26 cellular contexts compared by ENCODE assay signal in genomic region chr10:130509881-130510689, GRCh38.
"Had no signal": no experiment of that assay in that cellular context is flagged by ENCODE, and none has a peak within 500 bp of the region (broad histone marks: within the 10 kb centered on the region; RNA-seq: fewer than 3 reads in every experiment).

No MANE protein-coding gene starts in this region.

- H3K36me3 Mint-ChIP-seq: immature natural killer cell; memory B cell; naive thymus-derived CD4-positive, alpha-beta T cell; natural killer cell treated with Interleukin-12 subunit alpha and Interleukin-12 subunit beta and Interleukin-15 and Interleukin-18, amount 100 ng/mL, for 72 hours; stimulated activated naive B cell treated with anti-CD40 and anti-IgM and Interleukin-4, amounts not matched to agents 10 μg/mL and 1 μg/mL and 100 μg/mL, for 72 hours had no signal

- DNase-seq: hippocampal formation; immature natural killer cell; left ventricle myocardium inferior; midbrain; mucosa of descending colon; naive thymus-derived CD4-positive, alpha-beta T cell; nucleus accumbens; stimulated activated CD4-positive, alpha-beta T cell treated with anti-CD3 and anti-CD28 coated beads, Interleukin-12 subunit alpha, Interleukin-12 subunit beta, amount 100 ng/mL, for 4 hours; stimulated activated CD4-positive, alpha-beta T cell treated with anti-CD3 and anti-CD28 coated beads, Interleukin-15, amount 100 ng/mL, for 24 hours; stimulated activated CD4-positive, alpha-beta T cell treated with anti-CD3 and anti-CD28 coated beads, Interleukin-2, amount 100 ng/mL, for 24 hours; stimulated activated CD4-positive, alpha-beta T cell treated with anti-CD3 and anti-CD28 coated beads, Interleukin-4, amount 100 ng/mL, for 1 hour; stimulated activated naive B cell treated with anti-CD40 and anti-IgM and Interleukin-4, amounts not matched to agents 10 μg/mL and 1 μg/mL and 100 μg/mL, for 72 hours; stimulated activated naive CD8-positive, alpha-beta T cell treated with anti-CD3 and anti-CD28 coated beads, Interleukin-15, Interleukin-2, amounts not matched to agents 100 U/mL and 50 U/mL, for 24 hours; stomach; testis; thyroid gland; transverse colon had no signal

- H3K4me1 Mint-ChIP-seq: immature natural killer cell; memory B cell; naive thymus-derived CD4-positive, alpha-beta T cell; stimulated activated naive B cell treated with anti-CD40 and anti-IgM and Interleukin-4, amounts not matched to agents 10 μg/mL and 1 μg/mL and 100 μg/mL, for 72 hours had no signal

- H3K27ac Mint-ChIP-seq: immature natural killer cell; memory B cell; naive thymus-derived CD4-positive, alpha-beta T cell; natural killer cell treated with Interleukin-12 subunit alpha and Interleukin-12 subunit beta and Interleukin-15 and Interleukin-18, amount 100 ng/mL, for 72 hours; stimulated activated naive B cell treated with anti-CD40 and anti-IgM and Interleukin-4, amounts not matched to agents 10 μg/mL and 1 μg/mL and 100 μg/mL, for 72 hours had no signal

- H3K4me3 ChIP-seq: left ventricle myocardium inferior, mucosa of descending colon, skin epidermis, stomach, testis, thyroid gland, transverse colon, upper lobe of left lung, vagina had no signal

- ATAC-seq: mucosa of descending colon; naive thymus-derived CD4-positive, alpha-beta T cell; natural killer cell treated with Interleukin-12 subunit alpha and Interleukin-12 subunit beta and Interleukin-15 and Interleukin-18, amount 100 ng/mL, for 72 hours; right cardiac atrium; sciatic nerve; stimulated activated naive B cell treated with anti-CD40 and anti-IgM and Interleukin-4, amounts not matched to agents 10 μg/mL and 1 μg/mL and 100 μg/mL, for 72 hours; stimulated activated naive CD8-positive, alpha-beta T cell treated with anti-CD3 and anti-CD28 coated beads, Interleukin-15, Interleukin-2, amounts not matched to agents 100 U/mL and 50 U/mL, for 24 hours had no signal

- H3K9ac ChIP-seq: parathyroid adenoma had no signal

- H3K4me3 Mint-ChIP-seq: immature natural killer cell; memory B cell; naive thymus-derived CD4-positive, alpha-beta T cell; natural killer cell treated with Interleukin-12 subunit alpha and Interleukin-12 subunit beta and Interleukin-15 and Interleukin-18, amount 100 ng/mL, for 72 hours; stimulated activated naive B cell treated with anti-CD40 and anti-IgM and Interleukin-4, amounts not matched to agents 10 μg/mL and 1 μg/mL and 100 μg/mL, for 72 hours had no signal

- FAIRE-seq: islet of Langerhans had no signal

- H3K4me1 ChIP-seq: left ventricle myocardium inferior, parathyroid adenoma, stomach, testis, thyroid gland, transverse colon, upper lobe of left lung, vagina had no signal

- H3K36me3 ChIP-seq: left ventricle myocardium inferior, stomach, thyroid gland, transverse colon, upper lobe of left lung, vagina had no signal

- H3K9me3 ChIP-seq: mucosa of descending colon, testis, thyroid gland, transverse colon, upper lobe of left lung, vagina had no signal

- H3K27me3 ChIP-seq: testis, thyroid gland, transverse colon, vagina had no signal

- H3K9me3 Mint-ChIP-seq: natural killer cell treated with Interleukin-12 subunit alpha and Interleukin-12 subunit beta and Interleukin-15 and Interleukin-18, amount 100 ng/mL, for 72 hours; stimulated activated naive B cell treated with anti-CD40 and anti-IgM and Interleukin-4, amounts not matched to agents 10 μg/mL and 1 μg/mL and 100 μg/mL, for 72 hours had no signal

- H3K27me3 Mint-ChIP-seq: memory B cell had no signal

- H3K27ac ChIP-seq: left ventricle myocardium inferior, parathyroid adenoma, skin epidermis, stomach, testis, thyroid gland, transverse colon, upper lobe of left lung, vagina had no signal
